ENCODE assay signal across 12 cellular contexts in genomic region chr15:29938701-29939340, GRCh38.
DNase-seq lines count a peak whose midpoint lies in the region; ATAC-seq, FAIRE-seq and TF ChIP-seq lines count a peak whose summit lies in the region.
"Had no signal": no experiment of that assay in that cellular context is flagged by ENCODE, and none has a peak within 500 bp of the region (broad histone marks: within the 10 kb centered on the region; RNA-seq: fewer than 3 reads in every experiment).

No MANE protein-coding gene starts in this region.

- TF ChIP-seq EP300 in A549 (IDR thresholded peaks at IDR 0.05): no peak

- no peaks in the 10 kb centered on the region for H4K20me1 ChIP-seq in HCT116 (ENCODE audit: insufficient read depth)

- POLR2A ChIA-PET in A549 (lab: Yijun Ruan, JAX) (no interaction called here), HCT116 (lab: Charles Lee) (interaction anchor here (1.0 kb wide), 1 partner anchor 13 kb away, joined by 3 read pairs; no protein-coding TSS in a partner anchor)

- H3K9me3 ChIP-seq in A549: no peaks in the 10 kb centered on the region
- H3K9me3 ChIP-seq in HCT116 (ENCODE audit: control insufficient read depth in 1 of 2, insufficient read depth in 1 of 2, low read depth in 1 of 2, low read length in 2 of 2): no peaks in the 10 kb centered on the region
- H3K9me3 ChIP-seq in kidney (ENCODE audit: control insufficient read depth in 1 of 2, low read length in 2 of 2): no peaks in the 10 kb centered on the region

- H2AFZ ChIP-seq in HCT116 (ENCODE audit: low read depth, low read length, poor library complexity, severe bottlenecking): peak overlapping the region; percentile 62

- no peaks in the 10 kb centered on the region for H3K9me2 ChIP-seq in HCT116 (ENCODE audit: insufficient read depth)

- no peak overlapping the region for H3K27ac Mint-ChIP-seq in stimulated activated memory B cell treated with anti-CD40 and anti-IgM and Interleukin-4, amounts not matched to agents 10 μg/mL and 1 μg/mL and 100 μg/mL, for 72 hours
- H3K27ac Mint-ChIP-seq: B cell had no signal

- no peak for TF ChIP-seq POLR2A in A549 (IDR thresholded peaks at IDR 0.05; ENCODE audit: low read length)
- no peak for TF ChIP-seq POLR2A in HCT116 (IDR thresholded peaks at IDR 0.05; ENCODE audit: borderline replicate concordance, extremely low read depth, insufficient read depth, insufficient read length)

- ATAC-seq in A549 (no peak), HCT116 (0 out of 2 replicates have a peak, but pooled peaks have one; percentile 37), HG03108 (IDR thresholded peaks at IDR 0.05; ENCODE audit: unreplicated experiment) (no peak)
- no peak for ATAC-seq in stimulated activated memory B cell treated with anti-CD40 and anti-IgM and Interleukin-4, amounts not matched to agents 10 μg/mL and 1 μg/mL and 100 μg/mL, for 72 hours

- CTCF ChIA-PET in A549 (lab: Yijun Ruan, JAX) (interaction anchor here (1.1 to 6.5 kb wide), 5 partner anchors 10 to 198 kb away, joined by 3 to 47 read pairs (median 5); no protein-coding TSS in a partner anchor), HCT116 (lab: Charles Lee) (interaction anchor here (1.4 to 6.1 kb wide), 3 partner anchors 13 to 191 kb away, joined by 5 to 37 read pairs (median 9); no protein-coding TSS in a partner anchor)

- no peaks in the 10 kb centered on the region for H3K4me1 Mint-ChIP-seq in stimulated activated memory B cell treated with anti-CD40 and anti-IgM and Interleukin-4, amounts not matched to agents 10 μg/mL and 1 μg/mL and 100 μg/mL, for 72 hours
- H3K4me1 Mint-ChIP-seq: B cell had no signal

- RAD21 ChIA-PET in HCT116 (lab: Charles Lee; ENCODE audit: low non-redundant PET in 1 of 2, low total read pairs in 2 of 2, uncharacterized antibody in 2 of 2, unreplicated experiment in 2 of 2): no interaction called here

- no TSS peak for BruUV-seq in HCT116 (replicated peaks; lab: Mats Ljungman, UMichigan)

- no peak overlapping the region for H3K4me3 Mint-ChIP-seq in stimulated activated memory B cell treated with anti-CD40 and anti-IgM and Interleukin-4, amounts not matched to agents 10 μg/mL and 1 μg/mL and 100 μg/mL, for 72 hours
- H3K4me3 Mint-ChIP-seq: B cell had no signal

- H3K27me3 Mint-ChIP-seq in stimulated activated memory B cell treated with anti-CD40 and anti-IgM and Interleukin-4, amounts not matched to agents 10 μg/mL and 1 μg/mL and 100 μg/mL, for 72 hours: peaks cover 10% of the 10 kb centered on the region

- H3K36me3 ChIP-seq in HCT116 (ENCODE audit: control insufficient read depth in 1 of 2, insufficient read depth in 2 of 2, low read length in 2 of 2) (no peaks in the 10 kb centered on the region), kidney (ENCODE audit: control insufficient read depth in 1 of 2, insufficient read depth in 2 of 2, low read length in 2 of 2) (no peaks in the 10 kb centered on the region)

- no peaks in the 10 kb centered on the region for H3K36me3 Mint-ChIP-seq in stimulated activated memory B cell treated with anti-CD40 and anti-IgM and Interleukin-4, amounts not matched to agents 10 μg/mL and 1 μg/mL and 100 μg/mL, for 72 hours

- TF ChIP-seq CTCF in A549 (IDR thresholded peaks at IDR 0.05) (0 out of 3 replicates have a peak, but pooled peaks have one; percentile 13), HCT116 (IDR thresholded peaks at IDR 0.05 in 2 of 3, conservative IDR thresholded peaks at IDR 0.05 in 1 of 3; ENCODE audit: borderline replicate concordance in 1 of 3, insufficient read depth in 1 of 3, low read depth in 2 of 3, low read length in 2 of 3) (peak in 2 of 3 experiments; percentile 41; a peak in 3 of 6 replicates), kidney (IDR thresholded peaks at IDR 0.05; ENCODE audit: borderline replicate concordance, extremely low read depth, insufficient read depth) (peak; percentile 12)

- H3K27ac ChIP-seq in A549 (peak overlapping the region in 1 of 2 experiments; percentile 26; a peak in 3 of 6 replicates), HCT116 (ENCODE audit: low read depth, low read length) (no peak overlapping the region), kidney (ENCODE audit: low read depth in 2 of 2, low read length in 2 of 2) (no peak overlapping the region)

- no peak overlapping the region for H3K4me3 ChIP-seq in A549
- no peak overlapping the region for H3K4me3 ChIP-seq in HCT116 (replicated peaks in 1 of 2; ENCODE audit: low read depth in 1 of 2, low read length in 2 of 2)
- H3K4me3 ChIP-seq in kidney (ENCODE audit: low read length in 2 of 2): no peak overlapping the region

- H3K4me1 ChIP-seq in A549 (peaks cover 53% of the 10 kb centered on the region), HCT116 (ENCODE audit: control insufficient read depth in 1 of 2, insufficient read depth in 2 of 2, low read length in 2 of 2) (peaks cover 12 to 40% of the 10 kb centered on the region in 2 experiments; a peak in 3 of 4 replicates), kidney (ENCODE audit: control insufficient read depth in 1 of 2, insufficient read depth in 1 of 2, low read depth in 1 of 2, low read length in 2 of 2) (no peaks in the 10 kb centered on the region)

- H3K79me2 ChIP-seq in HCT116 (ENCODE audit: insufficient read depth, low read length): no peaks in the 10 kb centered on the region

- DNase-seq in A549 (ENCODE audit: low read depth in 1 of 2, low spot score in 1 of 2) (no peak), HCT116 (ENCODE audit: low read depth, low spot score) (no peak), amniotic epithelial cell (ENCODE audit: low read depth) (peak; percentile 31), kidney (no peak), RKO (ENCODE audit: low spot score) (no peak), NCI-H2107 (lab: John Stamatoyannopoulos, UW) (no peak)
- DNase-seq: activated T-cell treated with anti-CD3 and anti-CD28 coated beads for 4 hours, H7, NCI-H748 treated with DMSO at 0.1 percent for 48 hours had no signal

- no peaks in the 10 kb centered on the region for H3K27me3 ChIP-seq in HCT116 (ENCODE audit: insufficient read depth, low read length)

- H3K9ac ChIP-seq in HCT116 (ENCODE audit: low read length) (no peak overlapping the region), kidney (ENCODE audit: low read length in 2 of 2) (no peak overlapping the region)

- FAIRE-seq in A549 (lab: Jason Lieb, UNC) (peak; percentile 70), kidney (lab: Jason Lieb, UNC) (no peak)

- no peaks in the 10 kb centered on the region for H3K9me3 Mint-ChIP-seq in stimulated activated memory B cell treated with anti-CD40 and anti-IgM and Interleukin-4, amounts not matched to agents 10 μg/mL and 1 μg/mL and 100 μg/mL, for 72 hours

- peak overlapping the region; percentile 35 for H3K4me2 ChIP-seq in A549
- H3K4me2 ChIP-seq in HCT116 (ENCODE audit: low read length): no peak overlapping the region

- TF ChIP-seq RAD21 in A549 (conservative IDR thresholded peaks at IDR 0.05 in 1 of 2, IDR thresholded peaks at IDR 0.05 in 1 of 2) (peak; percentile 23 to 43; a peak in 2 of 5 replicates), HCT116 (IDR thresholded peaks at IDR 0.05; ENCODE audit: low read depth) (peak; percentile 41)

- 73% methylated on average over 9 of the region's 9 CpGs for WGBS in A549 (ENCODE audit: missing lambda C conversion rate)

- intact Hi-C loops in HCT116 (cut with micrococcal nuclease) (loop anchor here (10.0 kb wide), 1 partner anchor 46 kb away; no protein-coding TSS in a partner anchor), kidney (cut with DNase I) (no loop called here)

TF ChIP-seq in A549, 52 proteins besides CTCF, POLR2A, EP300 and RAD21:
- TF ChIP-seq ESRRA (IDR thresholded peaks at IDR 0.05; ENCODE audit: borderline replicate concordance, low read length): no peak
- no peak for TF ChIP-seq ZFP36 (IDR thresholded peaks at IDR 0.05; ENCODE audit: borderline replicate concordance, partially characterized antibody)
- TF ChIP-seq HOXB13 (CRISPR knock-in tag; IDR thresholded peaks at IDR 0.05; ENCODE audit: low read depth): no peak
- TF ChIP-seq HEYL (CRISPR knock-in tag; IDR thresholded peaks at IDR 0.05): no peak
- TF ChIP-seq GATA3 (IDR thresholded peaks at IDR 0.05; ENCODE audit: borderline replicate concordance): no peak
- no peak for TF ChIP-seq ATOH8 (CRISPR knock-in tag; IDR thresholded peaks at IDR 0.05; ENCODE audit: low read depth)
- no peak for TF ChIP-seq ZNF302 (CRISPR knock-in tag; IDR thresholded peaks at IDR 0.05)
- TF ChIP-seq HOXA7 (CRISPR knock-in tag; IDR thresholded peaks at IDR 0.05): no peak
- no peak for TF ChIP-seq HDAC2 (IDR thresholded peaks at IDR 0.05)
- no peak for TF ChIP-seq MAFK (IDR thresholded peaks at IDR 0.05; ENCODE audit: partially characterized antibody)
- TF ChIP-seq JUNB (IDR thresholded peaks at IDR 0.05): no peak
- no peak for TF ChIP-seq NR3C1 (IDR thresholded peaks at IDR 0.05)
TF ChIP-seq in A549: peak in this region for 0.

TF ChIP-seq in HCT116, 20 proteins besides CTCF, POLR2A, EP300 and RAD21 (continues in another document):
- no peak for TF ChIP-seq POLR2AphosphoS5 (IDR thresholded peaks at IDR 0.05; ENCODE audit: low read depth, low read length)
- no peak for TF ChIP-seq ZBTB33 (IDR thresholded peaks at IDR 0.05; ENCODE audit: extremely low read depth, insufficient replicate concordance, low read length)
- no peak for TF ChIP-seq ZNF274 (IDR thresholded peaks at IDR 0.05; ENCODE audit: low read depth, low read length)
- no peak for TF ChIP-seq EGR1 (IDR thresholded peaks at IDR 0.05; ENCODE audit: low read depth)
- TF ChIP-seq CEBPB (IDR thresholded peaks at IDR 0.05; ENCODE audit: low read depth): no peak
- no peak for TF ChIP-seq TCF7L2 (IDR thresholded peaks at IDR 0.05; ENCODE audit: borderline replicate concordance, extremely low read depth, insufficient read depth, insufficient read length)
- no peak for TF ChIP-seq EZH2phosphoT487 (IDR thresholded peaks at IDR 0.05; ENCODE audit: borderline replicate concordance)
- no peak for TF ChIP-seq SIN3A (IDR thresholded peaks at IDR 0.05; ENCODE audit: low read depth)
- no peak for TF ChIP-seq EZH2 (IDR thresholded peaks at IDR 0.05)
- no peak for TF ChIP-seq YY1 (IDR thresholded peaks at IDR 0.05; ENCODE audit: extremely low read depth, insufficient replicate concordance, low read depth, low read length)
- no peak for TF ChIP-seq JUND (IDR thresholded peaks at IDR 0.05)

Comparison
In these comparisons a context has a peak if more than half of its experiments do, and no peak if none do; other contexts are left out.
1. Of the 6 proteins assayed by ChIP-seq in both A549 and HCT116: peak only in A549: none; only in HCT116: none; in both: CTCF and RAD21; in neither: 4.